Comparison of ENCODE assay signal across 31 cellular contexts in the genomic region with DNA sequence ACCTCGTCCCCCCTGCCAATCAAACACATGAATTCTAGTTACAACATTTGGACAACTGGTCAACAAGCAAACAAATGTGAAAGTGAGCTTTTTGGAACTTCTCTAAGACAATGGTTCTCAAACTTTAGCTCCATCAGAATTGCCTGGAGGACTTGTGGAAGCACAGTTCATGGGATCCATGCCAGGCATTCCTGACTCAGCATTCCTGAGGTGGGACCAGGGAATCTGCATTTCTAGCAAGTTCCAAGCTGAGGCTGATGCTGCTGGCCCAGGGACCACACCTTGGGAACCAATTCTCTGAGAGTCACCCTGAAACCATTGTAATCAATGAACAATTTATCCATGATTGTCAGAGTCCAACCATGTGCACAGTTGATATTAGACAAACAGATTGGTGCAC.
"Had no signal": no experiment of that assay in that cellular context is flagged by ENCODE, and none has a peak within 500 bp of the region (broad histone marks: within the 10 kb centered on the region; RNA-seq: fewer than 3 reads in every experiment).

No MANE protein-coding gene starts in this region.

- H3K36me3 ChIP-seq: ascending aorta, brain microvascular endothelial cell, esophagus muscularis mucosa, gastrocnemius medialis, heart left ventricle had no signal

- FAIRE-seq: colon had no signal

- H3K27ac ChIP-seq: ascending aorta, brain microvascular endothelial cell, esophagus muscularis mucosa, foreskin keratinocyte, gastrocnemius medialis, heart left ventricle had no signal

- H3K4me3 ChIP-seq: ascending aorta, esophagus muscularis mucosa, gastrocnemius medialis, heart left ventricle had no signal

- H3K9me3 ChIP-seq: ascending aorta, gastrocnemius medialis had no signal

- DNase-seq: activated CD4-positive, alpha-beta memory T cell treated with anti-CD3 and anti-CD28 coated beads for 36 hours; activated CD4-positive, alpha-beta T cell treated with anti-CD3 and anti-CD28 coated beads for 36 hours; activated CD4-positive, alpha-beta T cell treated with anti-CD3 and anti-CD28 coated beads, Interleukin-2, amount 10 ng/mL, durations not matched to agents 24 days and 14 days; activated CD4-positive, CD25-positive, alpha-beta regulatory T cell; activated CD4-positive, CD25-positive, alpha-beta regulatory T cell treated with anti-CD3 and anti-CD28 coated beads, Interleukin-2, amount 50 U/mL, for 72 hours; activated CD8-positive, alpha-beta memory T cell treated with anti-CD3 and anti-CD28 coated beads, Interleukin-2, amount 10 ng/mL, durations not matched to agents 7 days and 5 days; activated CD8-positive, alpha-beta memory T cell treated with anti-CD3 and anti-CD28 coated beads, Interleukin-2, amount 50 U/mL, for 4 hours; activated CD8-positive, alpha-beta T cell treated with anti-CD3 and anti-CD28 coated beads, Interleukin-2, amount 10 ng/mL, durations not matched to agents 7 days and 5 days; activated effector memory CD4-positive, alpha-beta T cell treated with anti-CD3 and anti-CD28 coated beads, Interleukin-2, amount 50 U/mL, for 16 hours; activated naive CD4-positive, alpha-beta T cell treated with anti-CD3 and anti-CD28 coated beads for 36 hours; activated naive CD8-positive, alpha-beta T cell treated with anti-CD3 and anti-CD28 coated beads for 36 hours; activated naive CD8-positive, alpha-beta T cell treated with anti-CD3 and anti-CD28 coated beads, Interleukin-2, amount 50 U/mL, for 24 hours; activated T-cell treated with anti-CD3 and anti-CD28 coated beads, Interleukin-2, amount 50 U/mL, for 1 hour; activated T-cell treated with anti-CD3 and anti-CD28 coated beads, Interleukin-2, amount 50 U/mL, for 48 hours; brain microvascular endothelial cell; caudate nucleus; cortex of kidney; dermis blood vessel endothelial cell; effector CD4-positive, alpha-beta T cell; effector memory CD8-positive, alpha-beta T cell; erythroblast; foreskin keratinocyte; gastrocnemius medialis; glutamatergic neuron; heart left ventricle; T-helper 1 cell; T-helper 17 cell; T1000 had no signal

- H3K27me3 ChIP-seq: ascending aorta, brain microvascular endothelial cell, esophagus muscularis mucosa, foreskin keratinocyte had no signal

- ATAC-seq: activated CD4-positive, alpha-beta T cell treated with anti-CD3 and anti-CD28 coated beads for 36 hours; activated CD8-positive, alpha-beta memory T cell treated with anti-CD3 and anti-CD28 coated beads, Interleukin-2, amount 10 ng/mL, durations not matched to agents 7 days and 5 days; activated CD8-positive, alpha-beta T cell treated with anti-CD3 and anti-CD28 coated beads, Interleukin-2, amount 10 ng/mL, durations not matched to agents 7 days and 5 days; activated naive CD8-positive, alpha-beta T cell treated with anti-CD3 and anti-CD28 coated beads, Interleukin-2, amount 50 U/mL, for 24 hours; effector memory CD8-positive, alpha-beta T cell; foreskin keratinocyte; gastrocnemius medialis; heart left ventricle; T-helper 17 cell had no signal

- H3K4me1 ChIP-seq: ascending aorta, esophagus muscularis mucosa, foreskin keratinocyte, gastrocnemius medialis, heart left ventricle had no signal
